ENCODE assay signal across 8 cellular contexts in the genomic region with DNA sequence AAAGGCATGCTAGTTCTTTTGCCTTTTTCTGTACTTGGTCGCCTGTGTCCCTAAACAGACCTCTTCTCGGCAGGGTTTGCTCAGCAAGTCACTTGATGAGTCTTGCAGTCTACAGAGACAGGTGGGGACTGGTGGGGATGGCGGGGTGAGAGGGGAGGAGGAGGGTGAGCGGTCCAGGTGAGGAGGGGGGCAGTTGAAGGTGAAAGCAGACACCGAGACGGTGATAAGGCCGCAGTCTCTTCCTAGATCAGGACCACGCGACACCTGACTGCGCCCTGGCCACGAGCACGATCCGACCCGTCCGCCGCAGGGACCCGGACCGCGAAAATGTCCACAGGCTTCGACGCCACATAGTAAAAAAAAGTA. TPM values are rescaled to one million over a fixed set of nuclear protein-coding genes. Genes with fewer than 3 reads are reported as not detected.
DNase-seq lines count a peak whose midpoint lies in the region; ATAC-seq and TF ChIP-seq lines count a peak whose summit lies in the region.

No MANE protein-coding gene starts in this region.

- peak overlapping the region; percentile 92 for H3K4me3 Mint-ChIP-seq in activated T-cell treated with anti-CD3 and anti-CD28 coated beads, Interleukin-2, amount 50 U/mL, for 4 hours

- peaks cover 8% of the 10 kb centered on the region for H3K4me1 Mint-ChIP-seq in activated T-cell treated with anti-CD3 and anti-CD28 coated beads, Interleukin-2, amount 50 U/mL, for 4 hours (ENCODE audit: low read depth)

- ATAC-seq in GM19023 (IDR thresholded peaks at IDR 0.05; ENCODE audit: unreplicated experiment) (peak; percentile 25), heart right ventricle (peak in 5 of 8 donors; percentile 18 to 45 (median 25)), sciatic nerve (peak; percentile 47)
- peak; percentile 28 to 30 for ATAC-seq in activated T-cell treated with anti-CD3 and anti-CD28 coated beads, Interleukin-2, amount 50 U/mL, for 4 hours

- no peaks in the 10 kb centered on the region for H4K20me1 ChIP-seq in KMS-11 (ENCODE audit: insufficient read depth)

- POLR2A ChIA-PET in AG04449 (lab: Yijun Ruan, JAX), result interaction anchor here (1.1 to 1.4 kb wide), 2 partner anchors 23 to 754 kb away, joined by 3 to 8 read pairs; a partner anchor contains a TSS

- no peaks in the 10 kb centered on the region for H3K27me3 Mint-ChIP-seq in activated T-cell treated with anti-CD3 and anti-CD28 coated beads, Interleukin-2, amount 50 U/mL, for 4 hours (ENCODE audit: low read depth)

- 4 to 9% methylated on average over 21 of the region's 21 CpGs for WGBS in heart right ventricle, 2 donors

- H3K9ac ChIP-seq in KMS-11, result peak overlapping the region; percentile 66

- H3K36me3 Mint-ChIP-seq in activated T-cell treated with anti-CD3 and anti-CD28 coated beads, Interleukin-2, amount 50 U/mL, for 4 hours (ENCODE audit: insufficient read depth), result peaks cover 23% of the 10 kb centered on the region

- CTCF ChIA-PET in AG04449 (lab: Yijun Ruan, JAX), result interaction anchor here (1.5 kb wide), 1 partner anchor 27 kb away, joined by 4 read pairs; no protein-coding TSS in a partner anchor

- peak overlapping the region; percentile 73 for H2AFZ ChIP-seq in KMS-11 (ENCODE audit: low read depth)

- H3K79me2 ChIP-seq in KMS-11 (ENCODE audit: insufficient read depth, low read depth), result peaks cover 15% of the 10 kb centered on the region; the same call in 1 of the 2 replicates

- H3K4me3 ChIP-seq in AG04449 (ENCODE audit: low read depth, low read length) (peak overlapping the region; percentile 97), KMS-11 (IDR thresholded peaks at IDR 0.05; ENCODE audit: insufficient read depth, low read depth, low read length) (no peak overlapping the region), heart right ventricle (peak overlapping the region; percentile 55 to 85 (median 76))

- TF ChIP-seq CTCF in AG04449 (IDR thresholded peaks at IDR 0.05; ENCODE audit: insufficient read depth, low read length, missing control alignments), result no peak
- TF ChIP-seq CTCF in KMS-11 (conservative IDR thresholded peaks at IDR 0.05; ENCODE audit: low read depth, low read length), result no peak
- TF ChIP-seq CTCF in heart right ventricle (IDR thresholded peaks at IDR 0.05), result no peak

- H3K4me1 ChIP-seq in KMS-11 (ENCODE audit: low read depth, poor library complexity, severe bottlenecking), result peaks cover 24% of the 10 kb centered on the region
- H3K4me1 ChIP-seq in heart right ventricle, result peaks cover 0 to 19% (median 8%) of the 10 kb centered on the region in 9 donors

- H3K9me3 Mint-ChIP-seq in activated T-cell treated with anti-CD3 and anti-CD28 coated beads, Interleukin-2, amount 50 U/mL, for 4 hours, result no peaks in the 10 kb centered on the region

- no peak for DNase-seq in AG04449 (ENCODE audit: low read depth, low spot score)
- peak; percentile 34 for DNase-seq in activated T-cell treated with anti-CD3 and anti-CD28 coated beads, Interleukin-2, amount 50 U/mL, for 4 hours
- DNase-seq in heart right ventricle, result peak in 1 of 2 donors; percentile 8
- DNase-seq in sciatic nerve (ENCODE audit: low spot score), result peak; percentile 58
- no peak for DNase-seq in NCI-H2196 treated with DMSO at 0.1 percent for 48 hours (lab: John Stamatoyannopoulos, UW; ENCODE audit: unreplicated experiment)
- DNase-seq in COLO829 (ENCODE audit: low spot score), result no peak

- intact Hi-C loops in heart right ventricle (cut with DNase I) (no loop called here), sciatic nerve (cut with DNase I) (no loop called here)

- H3K36me3 ChIP-seq in KMS-11 (ENCODE audit: insufficient read depth) (no peaks in the 10 kb centered on the region; the same call in 1 of the 2 replicates), heart right ventricle (peaks cover 0 to 19% (median 0%) of the 10 kb centered on the region in 9 donors)

- H3K4me2 ChIP-seq in KMS-11, result peak overlapping the region; percentile 92

- H3K27me3 ChIP-seq in KMS-11 (ENCODE audit: insufficient read depth, low read depth) (no peaks in the 10 kb centered on the region), heart right ventricle (no peaks in the 10 kb centered on the region)

- H3K9me3 ChIP-seq in heart right ventricle, result no peaks in the 10 kb centered on the region

- H3K27ac ChIP-seq in KMS-11 (peak overlapping the region; percentile 75), heart right ventricle (peak overlapping the region in 6 of 10 donors; percentile 8 to 74 (median 58))

RNA-seq across cellular contexts. Expression of a gene that starts 0.6 kb away (rescaled TPM):
- 100 to 1,000 TPM; 100 to 142 (median 120) TPM for total RNA-seq in activated T-cell treated with anti-CD3 and anti-CD28 coated beads, Interleukin-2, amount 50 U/mL, for 4 hours
- 10 to 100 TPM in 5 of 10 donors, 1 to 10 TPM in 5; 4.0 to 26.4 (median 10.5) TPM for total RNA-seq in heart right ventricle
- polyA plus RNA-seq in heart right ventricle, result 10 to 100 TPM; 22.9 to 25.7 TPM
- total RNA-seq in sciatic nerve, result 15.2 TPM

Comparison
In these comparisons a context has a peak if more than half of its experiments do, and no peak if none do; other contexts are left out.
1. DNase-seq: peak in activated T-cell treated with anti-CD3 and anti-CD28 coated beads, Interleukin-2, amount 50 U/mL, for 4 hours (single experiment) and sciatic nerve (single experiment); none in AG04449 (single experiment), NCI-H2196 treated with DMSO at 0.1 percent for 48 hours (single experiment) and COLO829 (single experiment).
2. Peak in every context shown above with its lines, with median percentiles within 50 percentile points of each other: ATAC-seq.